ENCODE assay signal across 1 cellular context in genomic region chr11:125873881-125874555, GRCh38.
TF ChIP-seq lines count a peak whose summit lies in the region.

No MANE protein-coding gene starts in this region.

TF ChIP-seq in H1, 55 proteins besides CTCF, POLR2A, EP300 and RAD21:
- TF ChIP-seq, protein P1, sequence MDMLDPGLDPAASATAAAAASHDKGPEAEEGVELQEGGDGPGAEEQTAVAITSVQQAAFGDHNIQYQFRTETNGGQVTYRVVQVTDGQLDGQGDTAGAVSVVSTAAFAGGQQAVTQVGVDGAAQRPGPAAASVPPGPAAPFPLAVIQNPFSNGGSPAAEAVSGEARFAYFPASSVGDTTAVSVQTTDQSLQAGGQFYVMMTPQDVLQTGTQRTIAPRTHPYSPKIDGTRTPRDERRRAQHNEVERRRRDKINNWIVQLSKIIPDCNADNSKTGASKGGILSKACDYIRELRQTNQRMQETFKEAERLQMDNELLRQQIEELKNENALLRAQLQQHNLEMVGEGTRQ (IDR thresholded peaks at IDR 0.05; ENCODE audit: low read length): no peak
- TF ChIP-seq CEBPB (IDR thresholded peaks at IDR 0.05; ENCODE audit: low read depth, low read length): no peak
- no peak for TF ChIP-seq CBX8 (IDR thresholded peaks at IDR 0.05; ENCODE audit: borderline replicate concordance, low read depth, low read length)
- TF ChIP-seq BACH1 (IDR thresholded peaks at IDR 0.05; ENCODE audit: low read length): no peak
- TF ChIP-seq JUN (IDR thresholded peaks at IDR 0.05; ENCODE audit: low read depth, low read length): no peak
- TF ChIP-seq SP2 (IDR thresholded peaks at IDR 0.05; ENCODE audit: low read length): no peak
- TF ChIP-seq SUZ12 (IDR thresholded peaks at IDR 0.05; ENCODE audit: low read length): no peak
